In genomic region chr19:2648528-2648937, GRCh38 we compare ENCODE assay signal across 8 cellular contexts. TPM values are rescaled to one million over a fixed set of nuclear protein-coding genes. Genes with fewer than 3 reads are reported as not detected.
DNase-seq lines count a peak whose midpoint lies in the region; ATAC-seq, FAIRE-seq and TF ChIP-seq lines count a peak whose summit lies in the region.

No MANE protein-coding gene starts in this region.

- H3K9me1 ChIP-seq in keratinocyte (ENCODE audit: control insufficient read depth, extremely low read depth, insufficient read depth, low read length) = no peaks in the 10 kb centered on the region

- H4K20me1 ChIP-seq in keratinocyte (ENCODE audit: control insufficient read depth, extremely low read depth, insufficient read depth, low read length) = no peaks in the 10 kb centered on the region

- H3K27me3 ChIP-seq in A673 (replicated peaks; ENCODE audit: insufficient read depth, low read depth, low read length, poor library complexity) (peaks cover 3% of the 10 kb centered on the region), keratinocyte (ENCODE audit: control insufficient read depth, extremely low read depth, insufficient read depth, low read length) (no peaks in the 10 kb centered on the region)

- dilution Hi-C loops in keratinocyte (cut with MboI; ENCODE audit: extremely low pct_ligation_motif_present, low sequenced_read_pairs) = no loop called here

- no peak overlapping the region for H2AFZ ChIP-seq in keratinocyte (ENCODE audit: control insufficient read depth, low read length)

- in situ Hi-C loops in T47D (cut with HindIII; ENCODE audit: low pct_unique_long_range_greater_than_20kb, low sequenced_read_pairs) = no loop called here

- no TSS peak for BruUV-seq in A673 (replicated peaks; lab: Mats Ljungman, UMichigan)

- H3K4me1 ChIP-seq in A673 (ENCODE audit: insufficient read depth, low read length, poor library complexity, severe bottlenecking) (no peaks in the 10 kb centered on the region), keratinocyte (ENCODE audit: control insufficient read depth, extremely low read depth, insufficient read depth, low read length) (no peaks in the 10 kb centered on the region)

- H3K79me2 ChIP-seq in keratinocyte (ENCODE audit: control insufficient read depth, insufficient read depth, low read length) = no peaks in the 10 kb centered on the region

- POLR2A ChIA-PET in A673 (lab: Charles Lee; ENCODE audit: low non-redundant PET) = no interaction called here

- FAIRE-seq in keratinocyte (lab: Jason Lieb, UNC) = peak; percentile 82

- H3K4me2 ChIP-seq in keratinocyte (ENCODE audit: control insufficient read depth, extremely low read depth, insufficient read depth, low read depth, low read length) = no peak overlapping the region

- CTCF ChIA-PET in A673 (lab: Charles Lee) = interaction anchor here (0.5 to 1.6 kb wide), 13 partner anchors 9 to 549 kb away, joined by 3 to 12 read pairs (median 5); no protein-coding TSS in a partner anchor

- DNase-seq in A673 (ENCODE audit: low spot score) = peak; percentile 85
- DNase-seq in GM19238 (ENCODE audit: insufficient read length, low spot score) = peak; percentile 82
- DNase-seq in NCI-H2196 (lab: John Stamatoyannopoulos, UW; ENCODE audit: unreplicated experiment) = peak; percentile 77
- peak; percentile 75 to 86 for DNase-seq in T47D (ENCODE audit: low read depth in 1 of 2, low spot score in 1 of 2)
- DNase-seq in keratinocyte (ENCODE audit: low read depth, low spot score) = no peak
- peak; percentile 70 for DNase-seq in stimulated activated CD4-positive, alpha-beta T cell treated with anti-CD3 and anti-CD28 coated beads, Interleukin-1b, Interleukin-23, amount 100 ng/mL, for 48 hours

- H3K36me3 ChIP-seq in A673 (ENCODE audit: insufficient read depth, low read length, poor library complexity, severe bottlenecking) (no peaks in the 10 kb centered on the region), keratinocyte (ENCODE audit: control insufficient read depth in 2 of 2, extremely low read depth in 1 of 2, insufficient read depth in 2 of 2, low read length in 2 of 2) (no peaks in the 10 kb centered on the region)

- no peaks in the 10 kb centered on the region for H3K9me3 ChIP-seq in A673 (ENCODE audit: low read depth, low read length, poor library complexity, severe bottlenecking)
- no peaks in the 10 kb centered on the region for H3K9me3 ChIP-seq in keratinocyte (ENCODE audit: control insufficient read depth, low read depth, low read length)

- no peak overlapping the region for H3K9ac ChIP-seq in keratinocyte (ENCODE audit: control insufficient read depth, extremely low read depth, insufficient read depth, low read length)

- H3K4me3 ChIP-seq in A673 (ENCODE audit: low read depth, low read length, poor library complexity, severe bottlenecking) (no peak overlapping the region), keratinocyte (ENCODE audit: control insufficient read depth in 2 of 3, extremely low read depth in 1 of 3, insufficient read depth in 2 of 3, low read depth in 1 of 3, low read length in 3 of 3) (no peak overlapping the region)

- intact Hi-C loops in A673 (cut with micrococcal nuclease; ENCODE audit: unreplicated experiment) = loop anchor here (1.0 to 10.0 kb wide), 3 partner anchors 101 to 306 kb away; no protein-coding TSS in a partner anchor

- TF ChIP-seq CTCF in A673 (conservative IDR thresholded peaks at IDR 0.05; ENCODE audit: low read depth, low read length) (peak; percentile 89), VCaP (conservative IDR thresholded peaks at IDR 0.05) (peak; percentile 83), keratinocyte (optimal IDR thresholded peaks at IDR 0.05 in 1 of 3, IDR thresholded peaks at IDR 0.05 in 1 of 3, conservative IDR thresholded peaks at IDR 0.05 in 1 of 3; ENCODE audit: extremely low read depth in 1 of 3, insufficient read depth in 2 of 3, low read length in 3 of 3) (peak; percentile 73 to 97 (median 90))

- H3K27ac ChIP-seq in A673 (ENCODE audit: low read depth, low read length, poor library complexity, severe bottlenecking) = no peak overlapping the region
- no peak overlapping the region for H3K27ac ChIP-seq in VCaP
- no peak overlapping the region for H3K27ac ChIP-seq in keratinocyte (ENCODE audit: control insufficient read depth, insufficient read depth, low read length)

- ATAC-seq in HG03039 (IDR thresholded peaks at IDR 0.05; ENCODE audit: unreplicated experiment) = no peak

RNA-seq across cellular contexts. Expression of gene GNG7, which starts 54.0 kb away (rescaled TPM):
- 0.30 and 1.4 TPM in 2 replicates for total RNA-seq in A673 (2021)
- polyA plus RNA-seq in keratinocyte = 0.01 to 0.11 TPM (median 0.06 TPM) in 3 replicates
- polyA plus RNA-seq in keratinocyte (2011; ENCODE audit: low read depth) = 0.40 TPM
- polyA plus RNA-seq in keratinocyte (2011; cell fraction: cytosol; rRNA removed) = 0.02 and 0.06 TPM in 2 replicates
- 0.09 and 0.10 TPM in 2 replicates for polyA plus RNA-seq in keratinocyte (2011; cell fraction: nucleus; rRNA removed)
- polyA plus RNA-seq in keratinocyte (2012; ENCODE audit: low replicate concordance) = 0.04 and 0.07 TPM in 2 replicates
- 0.03 TPM in 1 of 3 replicates, not detected in the others for polyA minus RNA-seq in keratinocyte
- polyA minus RNA-seq in keratinocyte (2011; cell fraction: cytosol; rRNA and poly(A)+ RNA removed) = not detected
- not detected in 2 replicates for polyA minus RNA-seq in keratinocyte (2011; cell fraction: nucleus; rRNA and poly(A)+ RNA removed)
